ENCODE assay signal across 23 cellular contexts in the genomic region with DNA sequence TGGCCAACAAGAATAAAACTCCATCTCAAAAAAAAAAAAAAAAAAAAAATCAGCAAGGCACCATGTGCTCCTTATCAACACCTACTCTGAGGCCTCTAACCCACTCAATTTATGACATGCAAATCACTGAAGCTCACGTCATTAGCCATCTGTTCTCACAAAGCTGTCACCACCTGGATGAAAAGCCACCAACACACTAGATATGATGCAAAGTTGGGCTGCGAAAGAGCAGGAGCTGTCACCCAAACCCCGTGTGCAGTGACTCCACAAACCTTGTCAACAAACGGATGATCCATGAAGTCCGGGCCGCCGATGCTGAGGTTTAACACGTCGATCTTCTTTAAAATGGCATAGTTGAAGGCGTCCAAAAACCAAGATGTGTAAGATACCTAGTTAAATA. TPM values are rescaled to one million over a fixed set of nuclear protein-coding genes. Genes with fewer than 3 reads are reported as not detected.
DNase-seq lines count a peak whose midpoint lies in the region; ATAC-seq and TF ChIP-seq lines count a peak whose summit lies in the region.
"Had no signal": no experiment of that assay in that cellular context is flagged by ENCODE, and none has a peak within 500 bp of the region (broad histone marks: within the 10 kb centered on the region; RNA-seq: fewer than 3 reads in every experiment).

No MANE protein-coding gene starts in this region.

- H4K20me1 ChIP-seq in OCI-LY1 (ENCODE audit: insufficient read depth, low read length): no peaks in the 10 kb centered on the region

- peaks cover 69% of the 10 kb centered on the region for H3K36me3 ChIP-seq in OCI-LY1 (ENCODE audit: insufficient read depth, low read length)

- intact Hi-C loops in Right ventricle myocardium superior (cut with DNase I): no loop called here

- no peak overlapping the region for H3K4me3 ChIP-seq in OCI-LY1 (ENCODE audit: low read depth, low read length, poor library complexity, severe bottlenecking)
- H3K4me3 ChIP-seq: breast epithelium, hepatocyte, left lung, mucosa of descending colon, suprapubic skin had no signal

- H3K27me3 ChIP-seq in OCI-LY1 (ENCODE audit: insufficient read depth, low read length) (no peaks in the 10 kb centered on the region), foreskin keratinocyte (no peaks in the 10 kb centered on the region)
- H3K27me3 ChIP-seq: breast epithelium, hepatocyte, left lung, suprapubic skin had no signal

- H3K9me2 ChIP-seq in OCI-LY1 (ENCODE audit: low read depth, low read length): no peaks in the 10 kb centered on the region

- ATAC-seq in Right ventricle myocardium superior (ENCODE audit: poor library complexity) (peak; percentile 69), HG02970 (IDR thresholded peaks at IDR 0.05; ENCODE audit: low FRiP score, unreplicated experiment) (no peak), HG03196 (IDR thresholded peaks at IDR 0.05; ENCODE audit: unreplicated experiment) (no peak), foreskin keratinocyte (no peak), HG02623 (IDR thresholded peaks at IDR 0.05; ENCODE audit: unreplicated experiment) (no peak)
- ATAC-seq: activated CD4-positive, CD25-positive, alpha-beta regulatory T cell treated with anti-CD3 and anti-CD28 coated beads, Interleukin-2, amount 50 U/mL, for 24 hours; activated CD8-positive, alpha-beta T cell treated with anti-CD3 and anti-CD28 coated beads, Interleukin-2, amount 10 ng/mL, durations not matched to agents 7 days and 5 days; CD8-positive, alpha-beta T cell; left lung; mucosa of descending colon had no signal

- H3K4me1 ChIP-seq in OCI-LY1 (ENCODE audit: insufficient read depth, low read length, severe bottlenecking) (peaks cover 57% of the 10 kb centered on the region), foreskin keratinocyte (no peaks in the 10 kb centered on the region)
- H3K4me1 ChIP-seq: breast epithelium, suprapubic skin had no signal

- H3K4me2 ChIP-seq in OCI-LY1 (ENCODE audit: low read length): peak overlapping the region; percentile 26; the same call in 1 of the 2 replicates
- H3K4me2 ChIP-seq: hepatocyte had no signal

- H3K9me3 ChIP-seq in OCI-LY1 (ENCODE audit: low read length): no peaks in the 10 kb centered on the region
- H3K9me3 ChIP-seq: breast epithelium, left lung, mucosa of descending colon, suprapubic skin had no signal

- H3K79me2 ChIP-seq in OCI-LY1 (ENCODE audit: insufficient read depth, low read length): no peaks in the 10 kb centered on the region

- TF ChIP-seq CTCF in OCI-LY1 (IDR thresholded peaks at IDR 0.05; ENCODE audit: low read length) (no peak), foreskin keratinocyte (conservative IDR thresholded peaks at IDR 0.05) (no peak)

- peaks cover 12% of the 10 kb centered on the region; the same call in 1 of the 2 replicates for H3F3A ChIP-seq in OCI-LY1 (ENCODE audit: insufficient read depth, low read length)

- H3K9ac ChIP-seq in OCI-LY1 (ENCODE audit: low read length): no peak overlapping the region

- DNase-seq in NAMALWA (ENCODE audit: low spot score) (peak; percentile 96), Right ventricle myocardium superior (no peak), foreskin keratinocyte (no peak)
- DNase-seq: activated CD8-positive, alpha-beta T cell treated with anti-CD3 and anti-CD28 coated beads, Interleukin-2, amount 10 ng/mL, durations not matched to agents 7 days and 5 days; activated gamma-delta T cell treated with Interleukin-2 at 50 U/mL for 16 hours; CD8-positive, alpha-beta T cell; dermis blood vessel endothelial cell; immature natural killer cell; left lung; mucosa of descending colon; NCI-H2107; NCI-H510A treated with DMSO at 0.1 percent for 48 hours; stimulated activated CD4-positive, alpha-beta T cell treated with anti-CD3 and anti-CD28 coated beads, Interleukin-1b, Interleukin-23, amount 100 ng/mL, for 48 hours had no signal

- H3K27ac ChIP-seq in OCI-LY1 (ENCODE audit: low read depth, low read length, poor library complexity, severe bottlenecking): peak overlapping the region; percentile 96
- no peak overlapping the region for H3K27ac ChIP-seq in foreskin keratinocyte
- H3K27ac ChIP-seq: breast epithelium, hepatocyte, left lung, suprapubic skin had no signal

- H2AFZ ChIP-seq in OCI-LY1 (ENCODE audit: low read length): no peak overlapping the region
- H2AFZ ChIP-seq: hepatocyte had no signal

RNA-seq across cellular contexts. Expression of gene MBTPS1, which starts 25.3 kb away (rescaled TPM):
- total RNA-seq in Right ventricle myocardium superior (67.3 TPM), foreskin keratinocyte (54.8 and 56.4 TPM in 2 replicates)
- polyA plus RNA-seq in foreskin keratinocyte: 32.1 and 36.1 TPM in 2 replicates

RNA-seq across cellular contexts. Expression of gene SLC38A8, which starts 48.9 kb away (rescaled TPM):
- total RNA-seq in Right ventricle myocardium superior (0.78 TPM), foreskin keratinocyte (not detected in 2 replicates)
- polyA plus RNA-seq in foreskin keratinocyte: not detected in 2 replicates
- total RNA-seq: activated CD8-positive, alpha-beta T cell treated with anti-CD3 and anti-CD28 coated beads, Interleukin-2, amount 10 ng/mL, durations not matched to agents 7 days and 5 days; breast epithelium; CD8-positive, alpha-beta T cell; dermis blood vessel endothelial cell; hepatocyte; mucosa of descending colon; posterior vena cava; suprapubic skin had no signal
- polyA plus RNA-seq: hepatocyte, immature natural killer cell, neural cell had no signal

RNA-seq across cellular contexts. Expression of gene HSDL1, which starts 53.5 kb away (rescaled TPM):
- 22.6 TPM for total RNA-seq in Right ventricle myocardium superior
- total RNA-seq in foreskin keratinocyte: 13.6 and 15.7 TPM in 2 replicates
- polyA plus RNA-seq in foreskin keratinocyte: 7.8 and 8.1 TPM in 2 replicates

RNA-seq across cellular contexts. Expression of gene DNAAF1, which starts 53.6 kb away (rescaled TPM):
- total RNA-seq in Right ventricle myocardium superior (not detected), foreskin keratinocyte (not detected in 2 replicates)
- not detected in 2 replicates for polyA plus RNA-seq in foreskin keratinocyte
- total RNA-seq: activated CD8-positive, alpha-beta T cell treated with anti-CD3 and anti-CD28 coated beads, Interleukin-2, amount 10 ng/mL, durations not matched to agents 7 days and 5 days; CD8-positive, alpha-beta T cell; posterior vena cava had no signal
